8 cellular contexts compared by ENCODE assay signal in genomic region chr1:44819257-44819593, GRCh38. TPM values are rescaled to one million over a fixed set of nuclear protein-coding genes. Genes with fewer than 3 reads are reported as not detected.
DNase-seq lines count a peak whose midpoint lies in the region; ATAC-seq and TF ChIP-seq lines count a peak whose summit lies in the region.

No MANE protein-coding gene starts in this region.

- TF ChIP-seq POLR2A in testis (IDR thresholded peaks at IDR 0.05): no peak

- H3K4me3 ChIP-seq in HEK293 (ENCODE audit: low read depth, low read length) (peak overlapping the region; percentile 5), kidney epithelial cell (ENCODE audit: low read depth, low read length) (peak overlapping the region; percentile 15), testis (peak overlapping the region; percentile 13 to 67)

- H3K27me3 ChIP-seq in kidney epithelial cell (ENCODE audit: control insufficient read depth, insufficient read depth, low read length) (no peaks in the 10 kb centered on the region), testis (no peaks in the 10 kb centered on the region)

- H3K9me3 ChIP-seq in HEK293 (ENCODE audit: control insufficient read depth, insufficient read depth, low read depth, low read length) (no peaks in the 10 kb centered on the region), testis (no peaks in the 10 kb centered on the region)

- H3K27ac ChIP-seq in 22Rv1 (peak overlapping the region; percentile 97), HEK293 (ENCODE audit: extremely low read depth, low read depth, low read length) (peak overlapping the region; percentile 0; the same call in 1 of the 2 replicates), angular gyrus (ENCODE audit: low read depth, low read length) (peak overlapping the region; percentile 99), testis (peak overlapping the region; percentile 86 to 89)

- intact Hi-C loops in testis (cut with DNase I; ENCODE audit: low total_unique reads): no loop called here

- DNase-seq in kidney epithelial cell (ENCODE audit: low read depth) (no peak), testis (no peak)

- CTCF ChIA-PET in HEK293 (lab: Yijun Ruan, JAX): interaction anchor here (0.6 to 3.2 kb wide), 8 partner anchors 10 to 677 kb away, joined by 3 to 28 read pairs (median 4); partner anchors contain the start of gene PLK3

- H3K4me1 ChIP-seq in HEK293 (ENCODE audit: control insufficient read depth, insufficient read depth, low read length) (no peaks in the 10 kb centered on the region), testis (peaks cover 16% of the 10 kb centered on the region)

- peak; percentile 31 for TF ChIP-seq CTCF in 22Rv1 (IDR thresholded peaks at IDR 0.05)
- TF ChIP-seq CTCF in HEK293 (tag by site-specific recombination; IDR thresholded peaks at IDR 0.05): peak; percentile 53; the same call in 1 of the 2 replicates
- TF ChIP-seq CTCF in kidney epithelial cell (IDR thresholded peaks at IDR 0.05; ENCODE audit: insufficient read depth, low read length, poor library complexity, severe bottlenecking): no peak
- TF ChIP-seq CTCF in testis (IDR thresholded peaks at IDR 0.05): no peak

- 21 to 35% methylated on average over 10 of the region's 10 CpGs for WGBS in testis, 2 donors

- H3K36me3 ChIP-seq in HEK293 (ENCODE audit: control insufficient read depth in 2 of 2, insufficient read depth in 1 of 2, low read length in 2 of 2) (peaks cover 0 to 11% of the 10 kb centered on the region in 2 experiments; a peak in 1 of 3 replicates), kidney epithelial cell (ENCODE audit: control insufficient read depth, insufficient read depth, low read length) (no peaks in the 10 kb centered on the region), testis (ENCODE audit: low read depth, missing control alignments) (no peaks in the 10 kb centered on the region)

- no peak for ATAC-seq in GM19467 (IDR thresholded peaks at IDR 0.05; ENCODE audit: unreplicated experiment)
- ATAC-seq in HG03280 (IDR thresholded peaks at IDR 0.05; ENCODE audit: unreplicated experiment): no peak
- no peak for ATAC-seq in GM18867 (IDR thresholded peaks at IDR 0.05; ENCODE audit: unreplicated experiment)

- POLR2A ChIA-PET in HEK293 (lab: Yijun Ruan, JAX): interaction anchor here (0.7 to 6.1 kb wide), 22 partner anchors 11 to 1428 kb away, joined by 3 to 84 read pairs (median 6); partner anchors contain the start of genes BEST4, BTBD19, DYNLT4 and HECTD3

TF ChIP-seq in HEK293, 187 proteins besides CTCF, POLR2A, EP300 and RAD21 (continues in another document):
- 0 out of 2 replicates have a peak, but pooled peaks have one; percentile 7 for TF ChIP-seq SP7 (tag by site-specific recombination; IDR thresholded peaks at IDR 0.05)
- TF ChIP-seq, protein P1, sequence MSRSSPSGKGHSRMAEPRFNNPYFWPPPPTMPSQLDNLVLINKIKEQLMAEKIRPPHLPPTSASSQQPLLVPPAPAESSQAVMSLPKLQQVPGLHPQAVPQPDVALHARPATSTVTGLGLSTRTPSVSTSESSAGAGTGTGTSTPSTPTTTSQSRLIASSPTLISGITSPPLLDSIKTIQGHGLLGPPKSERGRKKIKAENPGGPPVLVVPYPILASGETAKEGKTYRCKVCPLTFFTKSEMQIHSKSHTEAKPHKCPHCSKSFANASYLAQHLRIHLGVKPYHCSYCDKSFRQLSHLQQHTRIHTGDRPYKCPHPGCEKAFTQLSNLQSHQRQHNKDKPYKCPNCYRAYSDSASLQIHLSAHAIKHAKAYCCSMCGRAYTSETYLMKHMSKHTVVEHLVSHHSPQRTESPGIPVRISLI (tag by site-specific recombination; IDR thresholded peaks at IDR 0.05): peak; percentile 60; the same call in 1 of the 2 replicates
- TF ChIP-seq PRDM10 (tag by site-specific recombination; IDR thresholded peaks at IDR 0.05): peak; percentile 39; the same call in 1 of the 2 replicates
- TF ChIP-seq, protein P2, sequence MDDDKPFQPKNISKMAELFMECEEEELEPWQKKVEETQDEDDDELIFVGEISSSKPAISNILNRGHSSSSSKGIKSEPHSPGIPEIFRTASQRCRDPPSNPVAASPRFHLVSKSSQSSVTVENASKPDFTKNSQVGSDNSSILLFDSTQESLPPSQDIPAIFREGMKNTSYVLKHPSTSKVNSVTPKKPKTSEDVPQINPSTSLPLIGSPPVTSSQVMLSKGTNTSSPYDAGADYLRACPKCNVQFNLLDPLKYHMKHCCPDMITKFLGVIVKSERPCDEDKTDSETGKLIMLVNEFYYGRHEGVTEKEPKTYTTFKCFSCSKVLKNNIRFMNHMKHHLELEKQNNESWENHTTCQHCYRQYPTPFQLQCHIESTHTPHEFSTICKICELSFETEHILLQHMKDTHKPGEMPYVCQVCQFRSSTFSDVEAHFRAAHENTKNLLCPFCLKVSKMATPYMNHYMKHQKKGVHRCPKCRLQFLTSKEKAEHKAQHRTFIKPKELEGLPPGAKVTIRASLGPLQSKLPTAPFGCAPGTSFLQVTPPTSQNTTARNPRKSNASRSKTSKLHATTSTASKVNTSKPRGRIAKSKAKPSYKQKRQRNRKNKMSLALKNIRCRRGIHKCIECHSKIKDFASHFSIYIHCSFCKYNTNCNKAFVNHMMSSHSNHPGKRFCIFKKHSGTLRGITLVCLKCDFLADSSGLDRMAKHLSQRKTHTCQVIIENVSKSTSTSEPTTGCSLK (tag by site-specific recombination; IDR thresholded peaks at IDR 0.05): no peak
- TF ChIP-seq ZNF10 (tag by site-specific recombination; IDR thresholded peaks at IDR 0.05): no peak
- 0 out of 2 replicates have a peak, but pooled peaks have one; percentile 17 for TF ChIP-seq ZNF600 (tag by site-specific recombination; IDR thresholded peaks at IDR 0.05)
- TF ChIP-seq ZFP37 (tag by site-specific recombination; IDR thresholded peaks at IDR 0.05): no peak
- TF ChIP-seq ZNF366 (tag by site-specific recombination; conservative IDR thresholded peaks at IDR 0.05): no peak
- TF ChIP-seq ZSCAN18 (tag by site-specific recombination; IDR thresholded peaks at IDR 0.05): no peak
- TF ChIP-seq ZBTB17 (tag by site-specific recombination; IDR thresholded peaks at IDR 0.05): peak; percentile 30; the same call in 1 of the 2 replicates

RNA-seq across cellular contexts. Expression of gene BTBD19, which starts 10.9 kb away (rescaled TPM):
- total RNA-seq in kidney epithelial cell (3.8 and 4.4 TPM in 2 replicates), testis (10 to 100 TPM; 10.2 to 14.1 TPM)
- polyA plus RNA-seq in testis (ENCODE audit: insufficient read depth, low read depth, low replicate concordance): 5.4 TPM

RNA-seq across cellular contexts. Expression of gene DYNLT4, which starts 12.1 kb away (rescaled TPM):
- total RNA-seq in kidney epithelial cell: 0.25 and 0.41 TPM in 2 replicates
- 1 to 10 TPM; 3.2 to 4.0 TPM for total RNA-seq in testis
- 0.47 TPM for polyA plus RNA-seq in testis (ENCODE audit: insufficient read depth, low read depth, low replicate concordance)

RNA-seq across cellular contexts. Expression of gene PLK3, which starts 19.0 kb away (rescaled TPM):
- total RNA-seq in kidney epithelial cell: 53.7 and 85.0 TPM in 2 replicates
- total RNA-seq in testis: 10 to 100 TPM; 16.4 to 17.2 TPM
- polyA plus RNA-seq in testis (ENCODE audit: insufficient read depth, low read depth, low replicate concordance): 7.2 TPM

RNA-seq across cellular contexts. Expression of gene PTCH2, which starts 23.8 kb away (rescaled TPM):
- under 0.01 and 0.38 TPM in 2 replicates for total RNA-seq in kidney epithelial cell
- 10 to 100 TPM; 36.8 to 47.8 TPM for total RNA-seq in testis
- polyA plus RNA-seq in testis (ENCODE audit: insufficient read depth, low read depth, low replicate concordance): 15.2 TPM

RNA-seq across cellular contexts. Expression of gene BEST4, which starts 31.3 kb away (rescaled TPM):
- total RNA-seq in kidney epithelial cell (0.25 TPM in 1 of 2 replicates, not detected in the other), testis (1 to 10 TPM; 1.1 to 1.7 TPM)
- polyA plus RNA-seq in testis (ENCODE audit: insufficient read depth, low read depth, low replicate concordance): 0.79 TPM

Comparison
In these comparisons a context has a peak if more than half of its experiments do, and no peak if none do; other contexts are left out.
1. H3K27ac ChIP-seq: peak in every context shown above with its lines; median percentile 99 in angular gyrus; 97 in 22Rv1; 88 in testis; 0 in HEK293.
2. CTCF ChIP-seq: peak in 22Rv1 (single experiment) and HEK293 (single experiment); none in kidney epithelial cell (single experiment) and testis (0 of 3).
3. Peak in every context shown above with its lines, with median percentiles within 50 percentile points of each other: H3K4me3 ChIP-seq.